37 cellular contexts compared by ENCODE assay signal in the genomic region with DNA sequence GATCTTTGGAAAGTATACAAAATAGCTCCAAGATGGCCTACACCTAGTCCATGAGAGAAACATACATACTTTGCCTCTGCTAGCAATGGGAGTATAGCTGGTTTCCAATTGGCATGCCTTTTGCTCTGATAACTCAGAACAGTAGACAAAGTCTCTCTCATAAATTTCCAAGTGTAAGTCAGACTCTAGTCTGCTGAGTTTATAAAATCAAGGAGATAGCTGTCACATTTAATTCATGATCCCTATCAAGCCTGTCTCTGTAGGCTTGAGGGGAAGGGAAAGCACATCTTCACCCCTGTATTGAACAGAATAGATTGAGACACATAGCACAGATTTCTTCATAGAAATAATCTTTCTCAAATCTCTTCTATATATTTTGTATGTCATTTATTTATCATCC.
"Had no signal": no experiment of that assay in that cellular context is flagged by ENCODE, and none has a peak within 500 bp of the region (broad histone marks: within the 10 kb centered on the region; RNA-seq: fewer than 3 reads in every experiment).

No MANE protein-coding gene starts in this region.

- H3K27me3 Mint-ChIP-seq: activated naive CD4-positive, alpha-beta T cell treated with anti-CD3 and anti-CD28 coated beads, Interleukin-2, amount 10 ng/mL, durations not matched to agents 7 days and 5 days; activated naive CD4-positive, alpha-beta T cell treated with anti-CD3 and anti-CD28 coated beads, Interleukin-2, amount 50 U/mL, for 24 hours; activated naive CD8-positive, alpha-beta T cell; activated naive CD8-positive, alpha-beta T cell treated with anti-CD3 and anti-CD28 coated beads, Interleukin-2, amount 10 ng/mL, durations not matched to agents 7 days and 5 days; activated naive CD8-positive, alpha-beta T cell treated with anti-CD3 and anti-CD28 coated beads, Interleukin-2, amount 50 U/mL, for 24 hours; activated T-cell treated with anti-CD3 and anti-CD28 coated beads, Interleukin-2, amount 50 U/mL, for 24 hours; activated T-helper 17 cell treated with anti-CD3 and anti-CD28 coated beads, Interleukin-2, amount 50 U/mL, for 72 hours; brain; central memory CD8-positive, alpha-beta T cell had no signal

- H3K9me3 ChIP-seq: adrenal gland, ascending aorta, body of pancreas, breast epithelium had no signal

- DNase-seq: activated effector memory CD4-positive, alpha-beta T cell treated with anti-CD3 and anti-CD28 coated beads, Interleukin-2, amount 50 U/mL, for 16 hours; activated effector memory CD4-positive, alpha-beta T cell treated with Interleukin-2 at 50 U/mL for 16 hours; activated gamma-delta T cell; activated gamma-delta T cell treated with Interleukin-2 at 50 U/mL for 16 hours; activated naive CD4-positive, alpha-beta T cell; activated naive CD4-positive, alpha-beta T cell treated with anti-CD3 and anti-CD28 coated beads for 36 hours; activated naive CD4-positive, alpha-beta T cell treated with anti-CD3 and anti-CD28 coated beads, Interleukin-2, amount 10 ng/mL, durations not matched to agents 7 days and 5 days; activated naive CD4-positive, alpha-beta T cell treated with anti-CD3 and anti-CD28 coated beads, Interleukin-2, amount 50 U/mL, for 16 hours; activated naive CD4-positive, alpha-beta T cell treated with Interleukin-2 at 50 U/mL for 16 hours; activated naive CD8-positive, alpha-beta T cell treated with anti-CD3 and anti-CD28 coated beads, Interleukin-2, amount 10 ng/mL, durations not matched to agents 7 days and 5 days; activated naive CD8-positive, alpha-beta T cell treated with anti-CD3 and anti-CD28 coated beads, Interleukin-2, amount 50 U/mL, for 24 hours; activated T-cell treated with anti-CD3 and anti-CD28 coated beads, Interleukin-2, amount 50 U/mL, for 1 hour; activated T-cell treated with anti-CD3 and anti-CD28 coated beads, Interleukin-2, amount 50 U/mL, for 24 hours; activated T-cell treated with anti-CD3 and anti-CD28 coated beads, Interleukin-2, amount 50 U/mL, for 4 hours; activated T-cell treated with anti-CD3 and anti-CD28 coated beads, Interleukin-2, amount 50 U/mL, for 48 hours; activated T-cell treated with anti-CD3 and anti-CD28 coated beads, Interleukin-2, amount 50 U/mL, for 72 hours; adrenal gland; amniotic stem cell; amygdala; anterior cingulate cortex; aorta; body of pancreas; brain microvascular endothelial cell; caudate nucleus; central memory CD4-positive, alpha-beta T cell; cerebellar nuclear complex had no signal

- H3K27me3 ChIP-seq: adrenal gland, ascending aorta, body of pancreas, brain microvascular endothelial cell, breast epithelium, cardiac muscle cell had no signal

- H3K36me3 Mint-ChIP-seq: activated naive CD4-positive, alpha-beta T cell treated with anti-CD3 and anti-CD28 coated beads, Interleukin-2, amount 10 ng/mL, durations not matched to agents 7 days and 5 days; activated naive CD4-positive, alpha-beta T cell treated with anti-CD3 and anti-CD28 coated beads, Interleukin-2, amount 50 U/mL, for 24 hours; activated naive CD4-positive, alpha-beta T cell treated with anti-CD3 and anti-CD28 coated beads, Interleukin-2, amount 50 U/mL, for 72 hours; activated naive CD8-positive, alpha-beta T cell; activated naive CD8-positive, alpha-beta T cell treated with anti-CD3 and anti-CD28 coated beads, Interleukin-2, amount 10 ng/mL, durations not matched to agents 7 days and 5 days; brain had no signal

- H3K36me3 ChIP-seq: adrenal gland, ascending aorta, brain microvascular endothelial cell, breast epithelium, cardiac muscle cell had no signal

- H3K4me3 Mint-ChIP-seq: activated naive CD4-positive, alpha-beta T cell treated with anti-CD3 and anti-CD28 coated beads for 36 hours; activated naive CD4-positive, alpha-beta T cell treated with anti-CD3 and anti-CD28 coated beads, Interleukin-2, amount 10 ng/mL, durations not matched to agents 7 days and 5 days; activated naive CD4-positive, alpha-beta T cell treated with anti-CD3 and anti-CD28 coated beads, Interleukin-2, amount 50 U/mL, for 24 hours; activated naive CD8-positive, alpha-beta T cell; activated naive CD8-positive, alpha-beta T cell treated with anti-CD3 and anti-CD28 coated beads, Interleukin-2, amount 10 ng/mL, durations not matched to agents 7 days and 5 days; activated naive CD8-positive, alpha-beta T cell treated with anti-CD3 and anti-CD28 coated beads, Interleukin-2, amount 50 U/mL, for 24 hours; activated T-cell treated with anti-CD3 and anti-CD28 coated beads, Interleukin-2, amount 50 U/mL, for 24 hours; activated T-cell treated with anti-CD3 and anti-CD28 coated beads, Interleukin-2, amount 50 U/mL, for 4 hours; activated T-cell treated with anti-CD3 and anti-CD28 coated beads, Interleukin-2, amount 50 U/mL, for 72 hours; activated T-helper 1 cell treated with anti-CD3 and anti-CD28 coated beads, Interleukin-12 subunit alpha, Interleukin-12 subunit beta, Interleukin-2, Interleukin-4 antibody, amounts not matched to agents 30 ng/mL and 10 ng/mL and 1 ng/mL, durations not matched to agents 14 hours and 24 hours and 36 hours; activated T-helper 17 cell treated with anti-CD3 and anti-CD28 coated beads, Interleukin-2, amount 50 U/mL, for 72 hours; brain; central memory CD8-positive, alpha-beta T cell had no signal

- ATAC-seq: activated naive CD4-positive, alpha-beta T cell treated with anti-CD3 and anti-CD28 coated beads, Interleukin-2, amount 50 U/mL, for 72 hours; activated naive CD8-positive, alpha-beta T cell treated with anti-CD3 and anti-CD28 coated beads, Interleukin-2, amount 50 U/mL, for 24 hours; activated T-cell treated with anti-CD3 and anti-CD28 coated beads, Interleukin-2, amount 50 U/mL, for 4 hours; activated T-cell treated with anti-CD3 and anti-CD28 coated beads, Interleukin-2, amount 50 U/mL, for 72 hours; activated T-helper 17 cell treated with anti-CD3 and anti-CD28 coated beads, Interleukin-2, amount 50 U/mL, for 72 hours; body of pancreas had no signal

- H3K9me3 Mint-ChIP-seq: activated naive CD4-positive, alpha-beta T cell treated with anti-CD3 and anti-CD28 coated beads for 36 hours; activated naive CD4-positive, alpha-beta T cell treated with anti-CD3 and anti-CD28 coated beads, Interleukin-2, amount 10 ng/mL, durations not matched to agents 7 days and 5 days; activated naive CD4-positive, alpha-beta T cell treated with anti-CD3 and anti-CD28 coated beads, Interleukin-2, amount 50 U/mL, for 24 hours; activated naive CD8-positive, alpha-beta T cell treated with anti-CD3 and anti-CD28 coated beads, Interleukin-2, amount 10 ng/mL, durations not matched to agents 7 days and 5 days; activated naive CD8-positive, alpha-beta T cell treated with anti-CD3 and anti-CD28 coated beads, Interleukin-2, amount 50 U/mL, for 24 hours; activated T-cell treated with anti-CD3 and anti-CD28 coated beads, Interleukin-2, amount 50 U/mL, for 24 hours; activated T-helper 1 cell treated with anti-CD3 and anti-CD28 coated beads, Interleukin-12 subunit alpha, Interleukin-12 subunit beta, Interleukin-2, Interleukin-4 antibody, amounts not matched to agents 30 ng/mL and 10 ng/mL and 1 ng/mL, durations not matched to agents 14 hours and 24 hours and 36 hours; activated T-helper 17 cell treated with anti-CD3 and anti-CD28 coated beads, Interleukin-2, amount 50 U/mL, for 72 hours; activated T-helper 2 cell treated with anti-CD3 and anti-CD28 coated beads, Interferon-gamma antibody, Interleukin-2, Interleukin-4, amounts not matched to agents 10 μg/mL and 5 μg/mL and 100 μg/mL, durations not matched to agents 14 hours and 24 hours and 36 hours; brain had no signal

- H3K27ac ChIP-seq: adrenal gland, ascending aorta, body of pancreas, brain microvascular endothelial cell, breast epithelium, cardiac muscle cell had no signal

- H3K4me1 ChIP-seq: adrenal gland, ascending aorta, body of pancreas, breast epithelium had no signal

- H3K4me3 ChIP-seq: adrenal gland, ascending aorta, body of pancreas, breast epithelium, cardiac muscle cell had no signal

- H3K27ac Mint-ChIP-seq: activated naive CD4-positive, alpha-beta T cell treated with anti-CD3 and anti-CD28 coated beads for 36 hours; activated naive CD4-positive, alpha-beta T cell treated with anti-CD3 and anti-CD28 coated beads, Interleukin-2, amount 10 ng/mL, durations not matched to agents 7 days and 5 days; activated naive CD4-positive, alpha-beta T cell treated with anti-CD3 and anti-CD28 coated beads, Interleukin-2, amount 50 U/mL, for 24 hours; activated naive CD4-positive, alpha-beta T cell treated with anti-CD3 and anti-CD28 coated beads, Interleukin-2, amount 50 U/mL, for 72 hours; activated naive CD8-positive, alpha-beta T cell; activated naive CD8-positive, alpha-beta T cell treated with anti-CD3 and anti-CD28 coated beads, Interleukin-2, amount 10 ng/mL, durations not matched to agents 7 days and 5 days; activated naive CD8-positive, alpha-beta T cell treated with anti-CD3 and anti-CD28 coated beads, Interleukin-2, amount 50 U/mL, for 24 hours; activated T-cell treated with anti-CD3 and anti-CD28 coated beads, Interleukin-2, amount 50 U/mL, for 24 hours; activated T-cell treated with anti-CD3 and anti-CD28 coated beads, Interleukin-2, amount 50 U/mL, for 72 hours; activated T-helper 1 cell treated with anti-CD3 and anti-CD28 coated beads, Interleukin-12 subunit alpha, Interleukin-12 subunit beta, Interleukin-2, Interleukin-4 antibody, amounts not matched to agents 30 ng/mL and 10 ng/mL and 1 ng/mL, durations not matched to agents 14 hours and 24 hours and 36 hours; activated T-helper 17 cell treated with anti-CD3 and anti-CD28 coated beads, Interleukin-2, amount 50 U/mL, for 72 hours; activated T-helper 2 cell treated with anti-CD3 and anti-CD28 coated beads, Interferon-gamma antibody, Interleukin-2, Interleukin-4, amounts not matched to agents 10 μg/mL and 5 μg/mL and 100 μg/mL, durations not matched to agents 14 hours and 24 hours and 36 hours; brain had no signal

- H3K4me1 Mint-ChIP-seq: activated naive CD4-positive, alpha-beta T cell treated with anti-CD3 and anti-CD28 coated beads, Interleukin-2, amount 10 ng/mL, durations not matched to agents 7 days and 5 days; activated naive CD4-positive, alpha-beta T cell treated with anti-CD3 and anti-CD28 coated beads, Interleukin-2, amount 50 U/mL, for 24 hours; activated naive CD8-positive, alpha-beta T cell treated with anti-CD3 and anti-CD28 coated beads, Interleukin-2, amount 10 ng/mL, durations not matched to agents 7 days and 5 days; activated naive CD8-positive, alpha-beta T cell treated with anti-CD3 and anti-CD28 coated beads, Interleukin-2, amount 50 U/mL, for 24 hours; activated T-helper 17 cell treated with anti-CD3 and anti-CD28 coated beads, Interleukin-2, amount 50 U/mL, for 72 hours; brain; central memory CD8-positive, alpha-beta T cell had no signal
